9 cellular contexts compared by ENCODE assay signal in the genomic region with DNA sequence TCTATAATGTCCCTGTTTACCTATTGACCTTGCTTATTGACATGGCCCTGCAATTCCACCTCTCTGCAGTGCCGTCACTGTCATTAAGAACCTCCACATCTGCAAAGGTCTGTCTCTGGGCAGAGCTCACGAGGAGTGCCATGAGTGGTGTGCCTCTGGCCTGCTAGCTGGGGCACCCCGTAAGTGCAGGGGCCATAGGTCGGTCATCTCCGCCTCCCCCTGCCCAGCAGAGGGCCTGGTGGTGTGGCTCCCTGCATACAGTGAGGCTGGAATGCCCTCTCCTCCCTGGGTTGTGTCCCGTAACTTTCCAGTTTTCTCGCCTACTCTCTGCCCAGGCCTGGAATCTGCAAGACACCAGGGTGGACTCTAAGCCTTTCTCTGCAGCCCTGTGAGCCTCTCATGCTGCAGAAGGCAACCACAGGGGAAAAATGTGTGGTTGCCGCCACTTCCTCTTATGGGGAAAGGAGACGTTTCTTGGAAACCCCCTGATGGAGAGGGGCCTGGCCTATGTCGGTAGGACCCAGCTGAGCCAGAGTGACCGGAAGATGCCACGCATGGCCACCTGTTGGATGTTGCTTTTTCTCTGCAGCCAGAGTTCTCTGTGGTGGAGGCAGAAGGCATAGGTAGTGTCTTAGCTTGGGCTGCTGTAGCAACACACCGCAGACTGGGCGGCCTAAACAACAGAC. TPM values are rescaled to one million over a fixed set of nuclear protein-coding genes. Genes with fewer than 3 reads are reported as not detected.
DNase-seq lines count a peak whose midpoint lies in the region; ATAC-seq lines count a peak whose summit lies in the region.
"Had no signal": no experiment of that assay in that cellular context is flagged by ENCODE, and none has a peak within 500 bp of the region (broad histone marks: within the 10 kb centered on the region; RNA-seq: fewer than 3 reads in every experiment).

No MANE protein-coding gene starts in this region.

- in situ Hi-C loops in G401 (cut with HindIII; ENCODE audit: low sequenced_read_pairs), result no loop called here

- no peaks in the 10 kb centered on the region for H3K27me3 Mint-ChIP-seq in stimulated activated memory B cell treated with anti-CD40 and anti-IgM and Interleukin-4, amounts not matched to agents 10 μg/mL and 1 μg/mL and 100 μg/mL, for 72 hours

- peak overlapping the region; percentile 53 for H3K4me3 Mint-ChIP-seq in stimulated activated memory B cell treated with anti-CD40 and anti-IgM and Interleukin-4, amounts not matched to agents 10 μg/mL and 1 μg/mL and 100 μg/mL, for 72 hours

- ATAC-seq in GM18502 (IDR thresholded peaks at IDR 0.05; ENCODE audit: poor library complexity, unreplicated experiment), result peak; percentile 70
- ATAC-seq in GM21529 (IDR thresholded peaks at IDR 0.05; ENCODE audit: unreplicated experiment), result peak; percentile 71
- peak; percentile 86 for ATAC-seq in stimulated activated memory B cell treated with anti-CD40 and anti-IgM and Interleukin-4, amounts not matched to agents 10 μg/mL and 1 μg/mL and 100 μg/mL, for 72 hours

- peaks cover 71% of the 10 kb centered on the region for H3K4me1 Mint-ChIP-seq in stimulated activated memory B cell treated with anti-CD40 and anti-IgM and Interleukin-4, amounts not matched to agents 10 μg/mL and 1 μg/mL and 100 μg/mL, for 72 hours

- DNase-seq in KG1 (lab: John Stamatoyannopoulos, UW) (peak; percentile 76), D341Med (ENCODE audit: low spot score) (no peak), G401 (ENCODE audit: low spot score) (no peak), NCI-H2227 (lab: John Stamatoyannopoulos, UW; ENCODE audit: unreplicated experiment) (no peak)
- DNase-seq in activated effector memory CD4-positive, alpha-beta T cell treated with Interleukin-2 at 50 U/mL for 16 hours, result peak; percentile 43

- H3K9me3 Mint-ChIP-seq in stimulated activated memory B cell treated with anti-CD40 and anti-IgM and Interleukin-4, amounts not matched to agents 10 μg/mL and 1 μg/mL and 100 μg/mL, for 72 hours, result no peaks in the 10 kb centered on the region

- H3K36me3 Mint-ChIP-seq in stimulated activated memory B cell treated with anti-CD40 and anti-IgM and Interleukin-4, amounts not matched to agents 10 μg/mL and 1 μg/mL and 100 μg/mL, for 72 hours, result peaks cover 3% of the 10 kb centered on the region

- H3K27ac Mint-ChIP-seq in stimulated activated memory B cell treated with anti-CD40 and anti-IgM and Interleukin-4, amounts not matched to agents 10 μg/mL and 1 μg/mL and 100 μg/mL, for 72 hours, result peak overlapping the region; percentile 91

RNA-seq across cellular contexts. Expression of gene SNX20, which starts 2.7 kb away (rescaled TPM):
- not detected in 2 replicates for total RNA-seq in G401 (2014; rRNA removed; shearing (Covaris generic))
- total RNA-seq: pulmonary artery endothelial cell had no signal

RNA-seq across cellular contexts. Expression of gene NOD2, which starts 9.6 kb away (rescaled TPM):
- total RNA-seq in G401 (2014; rRNA removed; shearing (Covaris generic)), result not detected in 2 replicates

RNA-seq across cellular contexts. Expression of gene CYLD, which starts 58.1 kb away (rescaled TPM):
- total RNA-seq in G401 (2014; rRNA removed; shearing (Covaris generic)), result 4.5 and 6.0 TPM in 2 replicates

Comparison
In these comparisons a context has a peak if more than half of its experiments do, and no peak if none do; other contexts are left out.
1. DNase-seq: peak in KG1 (single experiment) and activated effector memory CD4-positive, alpha-beta T cell treated with Interleukin-2 at 50 U/mL for 16 hours (single experiment); none in D341Med (single experiment), G401 (single experiment) and NCI-H2227 (single experiment).
2. Peak in every context shown above with its lines, with median percentiles within 50 percentile points of each other: ATAC-seq.